In the genomic region with DNA sequence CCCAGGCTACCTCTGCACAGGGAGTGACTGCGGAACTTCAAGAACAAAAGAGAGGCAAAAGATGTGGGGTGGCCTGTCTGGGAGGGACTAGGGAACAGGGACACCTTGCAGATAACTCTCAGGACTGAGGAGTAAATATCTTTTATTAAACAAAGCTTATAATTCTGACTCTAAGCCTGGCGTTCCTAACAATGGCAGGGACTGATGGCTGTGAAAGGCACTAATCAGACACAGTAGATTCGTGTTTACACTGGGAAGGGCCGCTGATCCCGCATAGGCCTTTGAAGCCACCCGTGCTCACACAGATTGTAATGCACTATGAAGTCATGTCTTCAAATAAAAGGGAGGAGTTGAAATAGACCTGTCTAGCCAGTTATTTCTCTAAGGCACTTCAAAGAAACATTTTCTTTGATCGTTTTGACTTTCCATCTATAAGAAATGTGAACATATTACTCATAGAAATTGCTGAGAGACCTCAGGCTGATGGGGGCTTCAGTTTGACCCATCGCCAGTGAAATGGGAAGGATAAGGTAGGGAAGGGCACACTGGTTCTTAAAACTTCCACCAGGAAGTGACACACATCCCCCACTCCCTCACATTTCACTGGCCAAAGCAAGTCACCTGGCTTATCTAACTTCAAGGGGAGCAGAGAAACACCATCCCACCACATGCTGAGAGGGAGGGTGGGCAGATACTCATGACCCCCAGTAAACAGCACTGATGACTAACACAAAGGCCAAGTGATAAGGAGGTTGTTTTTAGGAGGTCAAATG, we compare ENCODE assay signal across 15 cellular contexts.
A peak's percentile ranks its signal among the peaks of the same experiment; 100 is the strongest.
DNase-seq lines count a peak whose midpoint lies in the region; ATAC-seq, FAIRE-seq and TF ChIP-seq lines count a peak whose summit lies in the region.
"Had no signal": no experiment of that assay in that cellular context is flagged by ENCODE, and none has a peak within 500 bp of the region (broad histone marks: within the 10 kb centered on the region; RNA-seq: fewer than 3 reads in every experiment).

No MANE protein-coding gene starts in this region.

- BruUV-seq in HepG2 (replicated peaks; lab: Mats Ljungman, UMichigan): no TSS peak

- peak overlapping the region; percentile 74 for H3K9ac ChIP-seq in HepG2 (ENCODE audit: insufficient read depth, low read depth, low read length)

- CTCF ChIA-PET in HepG2 (lab: Yijun Ruan, JAX; ENCODE audit: low intra/inter-chr PET ratio, low total read pairs): no interaction called here
- CTCF ChIA-PET in activated naive CD4-positive, alpha-beta T cell treated with anti-CD3 and anti-CD28 coated beads for 36 hours (lab: Charles Lee): interaction anchor here (1.2 kb wide), 1 partner anchor 11 kb away, joined by 4 read pairs; no protein-coding TSS in a partner anchor

- peak; percentile 85 for FAIRE-seq in HepG2 (lab: Jason Lieb, UNC)

- H3K4me3 Mint-ChIP-seq in activated naive CD8-positive, alpha-beta T cell treated with anti-CD3 and anti-CD28 coated beads, Interleukin-2, amount 50 U/mL, for 24 hours: no peak overlapping the region
- H3K4me3 Mint-ChIP-seq in activated naive CD8-positive, alpha-beta T cell treated with anti-CD3 and anti-CD28 coated beads for 36 hours: no peak overlapping the region
- no peak overlapping the region for H3K4me3 Mint-ChIP-seq in activated naive CD4-positive, alpha-beta T cell treated with anti-CD3 and anti-CD28 coated beads for 36 hours
- H3K4me3 Mint-ChIP-seq: activated B cell treated with CpG ODN at 0.5 μM for 24 hours; activated T-cell treated with anti-CD3 and anti-CD28 coated beads, Interleukin-2, amount 50 U/mL, for 4 hours had no signal

- no peak for DNase-seq in activated naive CD8-positive, alpha-beta T cell treated with anti-CD3 and anti-CD28 coated beads, Interleukin-2, amount 50 U/mL, for 24 hours
- no peak for DNase-seq in activated naive CD8-positive, alpha-beta T cell treated with anti-CD3 and anti-CD28 coated beads for 36 hours
- peak; percentile 99 for DNase-seq in SW480 (ENCODE audit: low spot score)
- peak; percentile 98 for DNase-seq in HepG2 (ENCODE audit: low spot score)
- DNase-seq in upper lobe of right lung: no peak
- no peak for DNase-seq in DMS 273 treated with DMSO at 0.1 percent for 48 hours (lab: John Stamatoyannopoulos, UW)
- no peak for DNase-seq in activated naive CD4-positive, alpha-beta T cell treated with anti-CD3 and anti-CD28 coated beads for 36 hours
- DNase-seq: activated B cell treated with CpG ODN at 0.5 μM for 24 hours; activated T-cell treated with anti-CD3 and anti-CD28 coated beads, Interleukin-2, amount 50 U/mL, for 4 hours; aorta; midbrain; NCI-H446; SJCRH30 had no signal

- no peaks in the 10 kb centered on the region for H3K27me3 Mint-ChIP-seq in activated naive CD8-positive, alpha-beta T cell treated with anti-CD3 and anti-CD28 coated beads, Interleukin-2, amount 50 U/mL, for 24 hours
- peaks cover 4% of the 10 kb centered on the region for H3K27me3 Mint-ChIP-seq in activated naive CD8-positive, alpha-beta T cell treated with anti-CD3 and anti-CD28 coated beads for 36 hours
- H3K27me3 Mint-ChIP-seq in activated naive CD4-positive, alpha-beta T cell treated with anti-CD3 and anti-CD28 coated beads for 36 hours (ENCODE audit: low read depth): no peaks in the 10 kb centered on the region
- H3K27me3 Mint-ChIP-seq: activated B cell treated with CpG ODN at 0.5 μM for 24 hours had no signal

- in situ Hi-C loops in HepG2 (cut with HindIII; ENCODE audit: extremely low pct_ligation_motif_present, low pct_unique_long_range_greater_than_20kb): no loop called here

- TF ChIP-seq POLR2A in HepG2 (IDR thresholded peaks at IDR 0.05; ENCODE audit: insufficient read depth in 1 of 2, low read depth in 2 of 2, low read length in 2 of 2): peak in 1 of 2 experiments; percentile 23; a peak in 1 of 4 replicates

- H3K27ac ChIP-seq in HepG2 (ENCODE audit: extremely low read length, insufficient read depth, low read length) (peak overlapping the region; percentile 94), upper lobe of right lung (no peak overlapping the region)
- H3K27ac ChIP-seq: SJCRH30, upper lobe of left lung had no signal

- H3K9me3 Mint-ChIP-seq in activated naive CD8-positive, alpha-beta T cell treated with anti-CD3 and anti-CD28 coated beads, Interleukin-2, amount 50 U/mL, for 24 hours: no peaks in the 10 kb centered on the region
- H3K9me3 Mint-ChIP-seq in activated naive CD8-positive, alpha-beta T cell treated with anti-CD3 and anti-CD28 coated beads for 36 hours: no peaks in the 10 kb centered on the region
- no peaks in the 10 kb centered on the region for H3K9me3 Mint-ChIP-seq in activated naive CD4-positive, alpha-beta T cell treated with anti-CD3 and anti-CD28 coated beads for 36 hours
- H3K9me3 Mint-ChIP-seq: activated B cell treated with CpG ODN at 0.5 μM for 24 hours; activated T-cell treated with anti-CD3 and anti-CD28 coated beads, Interleukin-2, amount 50 U/mL, for 4 hours had no signal

- peaks cover 98% of the 10 kb centered on the region for H3K4me1 ChIP-seq in HepG2 (ENCODE audit: insufficient read depth, low read length)
- H3K4me1 ChIP-seq in upper lobe of right lung: no peaks in the 10 kb centered on the region

- H3K9me3 ChIP-seq in HepG2 (ENCODE audit: low read length) (no peaks in the 10 kb centered on the region), upper lobe of right lung (no peaks in the 10 kb centered on the region)
- H3K9me3 ChIP-seq: SJCRH30, upper lobe of left lung had no signal

- H2AFZ ChIP-seq in HepG2 (ENCODE audit: low read length): no peak overlapping the region

- intact Hi-C loops in HepG2 (cut with micrococcal nuclease; ENCODE audit: unreplicated experiment) (loop anchor here (1.0 kb wide), 2 partner anchors 14 to 33 kb away; no protein-coding TSS in a partner anchor), upper lobe of right lung (cut with DNase I) (no loop called here)
- intact Hi-C loops in activated naive CD4-positive, alpha-beta T cell treated with anti-CD3 and anti-CD28 coated beads for 36 hours (cut with micrococcal nuclease): no loop called here

- no peaks in the 10 kb centered on the region for H3K79me2 ChIP-seq in HepG2 (ENCODE audit: insufficient read depth, low read length)

- POLR2A ChIA-PET in HepG2 (lab: Yijun Ruan, JAX): interaction anchor here (0.7 to 7.3 kb wide), 16 partner anchors 9 to 356 kb away, joined by 3 to 132 read pairs (median 6); a partner anchor contains a TSS

- H3K4me2 ChIP-seq in HepG2 (ENCODE audit: low read depth, low read length): peak overlapping the region; percentile 88

- no peaks in the 10 kb centered on the region for H3K36me3 Mint-ChIP-seq in activated naive CD8-positive, alpha-beta T cell treated with anti-CD3 and anti-CD28 coated beads, Interleukin-2, amount 50 U/mL, for 24 hours (ENCODE audit: low read depth)
- no peaks in the 10 kb centered on the region for H3K36me3 Mint-ChIP-seq in activated naive CD8-positive, alpha-beta T cell treated with anti-CD3 and anti-CD28 coated beads for 36 hours
- no peaks in the 10 kb centered on the region for H3K36me3 Mint-ChIP-seq in activated naive CD4-positive, alpha-beta T cell treated with anti-CD3 and anti-CD28 coated beads for 36 hours (ENCODE audit: low read depth)

- WGBS in HepG2 (ENCODE audit: low lambda C conversion rate): under 1% methylated on average over 8 of the region's 8 CpGs

- H3K4me3 ChIP-seq in HepG2 (replicated peaks in 1 of 3; ENCODE audit: insufficient read depth in 1 of 3, low read depth in 2 of 3, low read length in 3 of 3) (peak overlapping the region; percentile 19 to 59 (median 31); a peak in 4 of 6 replicates), upper lobe of right lung (no peak overlapping the region)
- H3K4me3 ChIP-seq: SJCRH30, upper lobe of left lung had no signal

- no peaks in the 10 kb centered on the region; a peak in 1 of 5 replicates for H3K36me3 ChIP-seq in HepG2 (replicated peaks in 1 of 2; ENCODE audit: control insufficient read depth in 1 of 2, insufficient read depth in 2 of 2, low read length in 2 of 2)
- H3K36me3 ChIP-seq in upper lobe of right lung: no peaks in the 10 kb centered on the region
- H3K36me3 ChIP-seq: SJCRH30, upper lobe of left lung had no signal

- H3K27me3 ChIP-seq in HepG2 (ENCODE audit: control insufficient read depth in 1 of 2, insufficient read depth in 2 of 2, low read length in 2 of 2) (no peaks in the 10 kb centered on the region), upper lobe of right lung (no peaks in the 10 kb centered on the region)
- H3K27me3 ChIP-seq: SJCRH30, upper lobe of left lung had no signal

- peaks cover 2% of the 10 kb centered on the region for H3K4me1 Mint-ChIP-seq in activated naive CD8-positive, alpha-beta T cell treated with anti-CD3 and anti-CD28 coated beads, Interleukin-2, amount 50 U/mL, for 24 hours
- peaks cover 6% of the 10 kb centered on the region for H3K4me1 Mint-ChIP-seq in activated naive CD8-positive, alpha-beta T cell treated with anti-CD3 and anti-CD28 coated beads for 36 hours
- no peaks in the 10 kb centered on the region for H3K4me1 Mint-ChIP-seq in activated naive CD4-positive, alpha-beta T cell treated with anti-CD3 and anti-CD28 coated beads for 36 hours (ENCODE audit: low read depth)
- H3K4me1 Mint-ChIP-seq: activated B cell treated with CpG ODN at 0.5 μM for 24 hours had no signal

- TF ChIP-seq CTCF in HepG2 (CRISPR knock-in tag; IDR thresholded peaks at IDR 0.05) (no peak), upper lobe of right lung (IDR thresholded peaks at IDR 0.05) (no peak)

- H4K20me1 ChIP-seq in HepG2 (ENCODE audit: insufficient read depth, low read length): no peaks in the 10 kb centered on the region

- peak; percentile 23; the same call in 1 of the 2 replicates for TF ChIP-seq RAD21 in HepG2 (CRISPR knock-in tag; IDR thresholded peaks at IDR 0.05)

- peak overlapping the region; percentile 30 for H3K27ac Mint-ChIP-seq in activated naive CD8-positive, alpha-beta T cell treated with anti-CD3 and anti-CD28 coated beads, Interleukin-2, amount 50 U/mL, for 24 hours
- H3K27ac Mint-ChIP-seq in activated naive CD8-positive, alpha-beta T cell treated with anti-CD3 and anti-CD28 coated beads for 36 hours: no peak overlapping the region
- H3K27ac Mint-ChIP-seq in activated naive CD4-positive, alpha-beta T cell treated with anti-CD3 and anti-CD28 coated beads for 36 hours: no peak overlapping the region
- H3K27ac Mint-ChIP-seq: activated B cell treated with CpG ODN at 0.5 μM for 24 hours had no signal

- ATAC-seq in activated naive CD8-positive, alpha-beta T cell treated with anti-CD3 and anti-CD28 coated beads, Interleukin-2, amount 50 U/mL, for 24 hours: no peak
- ATAC-seq in HepG2: peak; percentile 94
- peak; percentile 86 for ATAC-seq in upper lobe of right lung
- no peak for ATAC-seq in GM21423 (IDR thresholded peaks at IDR 0.05; ENCODE audit: unreplicated experiment)
- ATAC-seq: activated T-cell treated with anti-CD3 and anti-CD28 coated beads, Interleukin-2, amount 50 U/mL, for 4 hours had no signal

- TF ChIP-seq EP300 in HepG2 (IDR thresholded peaks at IDR 0.05; ENCODE audit: low read depth in 2 of 2, low read length in 2 of 2): peak; percentile 83 to 94; a peak in 3 of 4 replicates
- TF ChIP-seq EP300 in HepG2 (CRISPR knock-in tag; IDR thresholded peaks at IDR 0.05; ENCODE audit: borderline replicate concordance): peak; percentile 82

Comparison
In these comparisons a context has a peak if more than half of its experiments do, and no peak if none do; other contexts are left out.
1. ATAC-seq: peak in HepG2 (single experiment) and upper lobe of right lung (single experiment); none in activated naive CD8-positive, alpha-beta T cell treated with anti-CD3 and anti-CD28 coated beads, Interleukin-2, amount 50 U/mL, for 24 hours (single experiment) and GM21423 (single experiment).
2. DNase-seq: peak in SW480 (single experiment) and HepG2 (single experiment); none in activated naive CD8-positive, alpha-beta T cell treated with anti-CD3 and anti-CD28 coated beads, Interleukin-2, amount 50 U/mL, for 24 hours (single experiment), activated naive CD8-positive, alpha-beta T cell treated with anti-CD3 and anti-CD28 coated beads for 36 hours (single experiment), upper lobe of right lung (single experiment), DMS 273 treated with DMSO at 0.1 percent for 48 hours (single experiment) and activated naive CD4-positive, alpha-beta T cell treated with anti-CD3 and anti-CD28 coated beads for 36 hours (single experiment).